ENCODE assay signal across 20 cellular contexts in genomic region chr10:86290933-86291615, GRCh38.
DNase-seq lines count a peak whose midpoint lies in the region; ATAC-seq and TF ChIP-seq lines count a peak whose summit lies in the region.
"Had no signal": no experiment of that assay in that cellular context is flagged by ENCODE, and none has a peak within 500 bp of the region (broad histone marks: within the 10 kb centered on the region; RNA-seq: fewer than 3 reads in every experiment).

No MANE protein-coding gene starts in this region.

- H3K27me3 ChIP-seq in SK-N-SH (ENCODE audit: insufficient read depth) = no peaks in the 10 kb centered on the region

- CTCF ChIA-PET in SK-N-SH (lab: Yijun Ruan, JAX) = interaction anchor here (2.9 kb wide), 1 partner anchor 29 kb away, joined by 8 read pairs; no protein-coding TSS in a partner anchor

- no peak for TF ChIP-seq EP300 in SK-N-SH (IDR thresholded peaks at IDR 0.05; ENCODE audit: borderline replicate concordance in 1 of 2, low read depth in 1 of 2, low read length in 1 of 2)

- ATAC-seq in SK-N-SH treated with all-trans-retinoic acid at 6 μM for 48 hours (no peak), HG03432 (IDR thresholded peaks at IDR 0.05; ENCODE audit: unreplicated experiment) (peak; percentile 44), HG03571 (IDR thresholded peaks at IDR 0.05; ENCODE audit: unreplicated experiment) (no peak), HG03095 (IDR thresholded peaks at IDR 0.05; ENCODE audit: unreplicated experiment) (no peak)
- ATAC-seq in stimulated activated naive CD8-positive, alpha-beta T cell treated with anti-CD3 and anti-CD28 coated beads, Interleukin-15, Interleukin-2, amounts not matched to agents 100 U/mL and 50 U/mL, for 24 hours = peak; percentile 37
- ATAC-seq: natural killer cell treated with Interleukin-12 subunit alpha and Interleukin-12 subunit beta and Interleukin-15 and Interleukin-18, amount 100 ng/mL, for 72 hours; T-cell had no signal

- DNase-seq in SK-N-SH (peak; percentile 10), ecto neural progenitor cell (ENCODE audit: low spot score) (peak; percentile 21), H4 (ENCODE audit: low spot score) (no peak)
- no peak for DNase-seq in stimulated activated naive CD8-positive, alpha-beta T cell treated with anti-CD3 and anti-CD28 coated beads, Interleukin-15, Interleukin-2, amounts not matched to agents 100 U/mL and 50 U/mL, for 24 hours
- DNase-seq: 8988T, AML-193, Kasumi-1, left ventricle myocardium inferior, NCI-H1092, NCI-H2029, NCI-H2227 treated with DMSO at 0.1 percent for 48 hours, NCI-H748 treated with DMSO at 0.1 percent for 48 hours, Right ventricle myocardium superior, T-cell had no signal

- no peaks in the 10 kb centered on the region for H3K36me3 ChIP-seq in SK-N-SH (replicated peaks in 1 of 2; ENCODE audit: control insufficient read depth in 1 of 2, insufficient read depth in 2 of 2, low read length in 1 of 2)
- H3K36me3 ChIP-seq: heart left ventricle, left ventricle myocardium inferior had no signal

- no peak overlapping the region for H3K9ac ChIP-seq in SK-N-SH

- POLR2A ChIA-PET in SK-N-SH (lab: Yijun Ruan, JAX) = interaction anchor here (0.6 kb wide), 1 partner anchor 414 kb away, joined by 3 read pairs; no protein-coding TSS in a partner anchor

- no peaks in the 10 kb centered on the region for H3F3A ChIP-seq in SK-N-SH (replicated peaks; ENCODE audit: insufficient read depth)

- no peaks in the 10 kb centered on the region for H3K79me2 ChIP-seq in SK-N-SH (ENCODE audit: insufficient read depth)

- TF ChIP-seq RAD21 in SK-N-SH (IDR thresholded peaks at IDR 0.05; ENCODE audit: low read length) = no peak

- peaks cover 0 to 25% of the 10 kb centered on the region in 2 experiments; a peak in 1 of 4 replicates for H3K4me1 ChIP-seq in SK-N-SH (ENCODE audit: control insufficient read depth in 1 of 2, insufficient read depth in 2 of 2, low read depth in 1 of 2, low read length in 1 of 2)
- H3K4me1 ChIP-seq: heart left ventricle, left ventricle myocardium inferior had no signal

- H3K4me3 ChIP-seq in SK-N-SH (ENCODE audit: low read depth in 2 of 2, low read length in 1 of 2) = no peak overlapping the region
- H3K4me3 ChIP-seq: heart left ventricle, left ventricle myocardium inferior had no signal

- no peak overlapping the region for H3K4me2 ChIP-seq in SK-N-SH

- no peak for TF ChIP-seq CTCF in SK-N-SH (IDR thresholded peaks at IDR 0.05)

- no peaks in the 10 kb centered on the region for H3K9me2 ChIP-seq in SK-N-SH

- 34% methylated on average over 8 of the region's 9 CpGs for WGBS in SK-N-SH (ENCODE audit: low lambda C conversion rate)

- no peak overlapping the region for H2AFZ ChIP-seq in SK-N-SH (ENCODE audit: low read depth)

- H3K27ac ChIP-seq in SK-N-SH (ENCODE audit: low read depth in 2 of 2, low read length in 1 of 2) = no peak overlapping the region
- H3K27ac ChIP-seq: heart left ventricle, left ventricle myocardium inferior had no signal

- H3K9me3 ChIP-seq in SK-N-SH = no peaks in the 10 kb centered on the region
- H3K9me3 ChIP-seq: heart left ventricle, left ventricle myocardium inferior had no signal

- no peaks in the 10 kb centered on the region for H4K20me1 ChIP-seq in SK-N-SH (ENCODE audit: insufficient read depth)

TF ChIP-seq in SK-N-SH, 30 proteins besides CTCF, POLR2A, EP300 and RAD21:
- TF ChIP-seq NRF1 (IDR thresholded peaks at IDR 0.05; ENCODE audit: low read depth, low read length) = no peak
- TF ChIP-seq USF2 (IDR thresholded peaks at IDR 0.05; ENCODE audit: borderline replicate concordance, low read depth, low read length) = no peak
- TF ChIP-seq EZH2phosphoT487 (IDR thresholded peaks at IDR 0.05; ENCODE audit: borderline replicate concordance, low read depth) = no peak
- TF ChIP-seq YY1 (IDR thresholded peaks at IDR 0.05; ENCODE audit: low read depth) = no peak
- no peak for TF ChIP-seq TCF12 (IDR thresholded peaks at IDR 0.05)
- TF ChIP-seq MXI1 (IDR thresholded peaks at IDR 0.05; ENCODE audit: low read depth, low read length) = no peak
- no peak for TF ChIP-seq JUND (IDR thresholded peaks at IDR 0.05)
- TF ChIP-seq GATA2 (CRISPR knock-in tag; IDR thresholded peaks at IDR 0.05) = no peak
TF ChIP-seq in SK-N-SH: peak in this region for 0.

TF ChIP-seq in SK-N-SH treated with all-trans-retinoic acid at 6 μM for 48 hours, 23 proteins besides CTCF, POLR2A, EP300 and RAD21:
- no peak for TF ChIP-seq ZFP30 (CRISPR knock-in tag; IDR thresholded peaks at IDR 0.05)
- TF ChIP-seq POU6F1 (CRISPR knock-in tag; IDR thresholded peaks at IDR 0.05; ENCODE audit: borderline replicate concordance, low read depth) = no peak
- TF ChIP-seq CSDC2 (CRISPR knock-in tag; IDR thresholded peaks at IDR 0.05) = no peak
- no peak for TF ChIP-seq ZNF70 (CRISPR knock-in tag; IDR thresholded peaks at IDR 0.05)
- TF ChIP-seq BACH2 (CRISPR knock-in tag; IDR thresholded peaks at IDR 0.05; ENCODE audit: borderline replicate concordance) = no peak
- no peak for TF ChIP-seq TSHZ2 (CRISPR knock-in tag; IDR thresholded peaks at IDR 0.05)
- TF ChIP-seq CREB5 (CRISPR knock-in tag; IDR thresholded peaks at IDR 0.05; ENCODE audit: low read depth) = no peak
- TF ChIP-seq ZC3H10 (CRISPR knock-in tag; IDR thresholded peaks at IDR 0.05) = no peak
- no peak for TF ChIP-seq ESRRG (CRISPR knock-in tag; IDR thresholded peaks at IDR 0.05)
- no peak for TF ChIP-seq ZNF565 (CRISPR knock-in tag; conservative IDR thresholded peaks at IDR 0.05; ENCODE audit: low read depth)
- TF ChIP-seq PATZ1 (CRISPR knock-in tag; IDR thresholded peaks at IDR 0.05; ENCODE audit: borderline replicate concordance) = no peak
- TF ChIP-seq TOX (CRISPR knock-in tag; IDR thresholded peaks at IDR 0.05; ENCODE audit: borderline replicate concordance) = no peak
- no peak for TF ChIP-seq SNAI2 (CRISPR knock-in tag; IDR thresholded peaks at IDR 0.05)

Comparison
In these comparisons a context has a peak if more than half of its experiments do, and no peak if none do; other contexts are left out.
1. DNase-seq: peak in SK-N-SH (single experiment) and ecto neural progenitor cell (single experiment); none in stimulated activated naive CD8-positive, alpha-beta T cell treated with anti-CD3 and anti-CD28 coated beads, Interleukin-15, Interleukin-2, amounts not matched to agents 100 U/mL and 50 U/mL, for 24 hours (single experiment) and H4 (single experiment).
2. ATAC-seq: peak in HG03432 (single experiment) and stimulated activated naive CD8-positive, alpha-beta T cell treated with anti-CD3 and anti-CD28 coated beads, Interleukin-15, Interleukin-2, amounts not matched to agents 100 U/mL and 50 U/mL, for 24 hours (single experiment); none in SK-N-SH treated with all-trans-retinoic acid at 6 μM for 48 hours (single experiment), HG03571 (single experiment) and HG03095 (single experiment).